In genomic region chr1:225923692-225924555, GRCh38 we compare ENCODE assay signal across 8 cellular contexts. TPM values are rescaled to one million over a fixed set of nuclear protein-coding genes. Genes with fewer than 3 reads are reported as not detected.
A peak's percentile ranks its signal among the peaks of the same experiment; 100 is the strongest.
DNase-seq lines count a peak whose midpoint lies in the region; ATAC-seq and TF ChIP-seq lines count a peak whose summit lies in the region.

PYCR2 (minus strand) TSS chr1:225924250; CDS start chr1:225924110, 140 bp downstream.

- H3K36me3 ChIP-seq in BE2C = peaks cover 23% of the 10 kb centered on the region
- no peaks in the 10 kb centered on the region for H3K36me3 ChIP-seq in colonic mucosa

- no peaks in the 10 kb centered on the region for H3K9me3 ChIP-seq in BE2C
- H3K9me3 ChIP-seq in colonic mucosa = no peaks in the 10 kb centered on the region

- no peak for TF ChIP-seq CTCF in BE2C (IDR thresholded peaks at IDR 0.05; ENCODE audit: low read depth, low read length)
- TF ChIP-seq CTCF in colonic mucosa (IDR thresholded peaks at IDR 0.05) = no peak

- DNase-seq in BE2C = peak; percentile 98
- peak; percentile 99 for DNase-seq in GM19240 (ENCODE audit: insufficient read length, low spot score)
- peak; percentile 85 to 96 for DNase-seq in NCI-H526 (lab: John Stamatoyannopoulos, UW)
- peak; percentile 96 for DNase-seq in activated CD4-positive, alpha-beta T cell treated with anti-CD3 and anti-CD28 coated beads for 48 hours
- peak; percentile 95 for DNase-seq in colonic mucosa
- peak; percentile 98 for DNase-seq in left lobe of liver (ENCODE audit: low spot score)
- DNase-seq in stimulated activated CD4-positive, alpha-beta T cell treated with anti-CD3 and anti-CD28 coated beads, Interleukin-2, amount 100 ng/mL, for 4 hours (ENCODE audit: low read depth) = peak; percentile 90

- H3K9ac ChIP-seq in colonic mucosa (ENCODE audit: low read depth in 2 of 2, low read length in 2 of 2) = peak within 1 kb of the TSS; percentile 95

- intact Hi-C loops in colonic mucosa (cut with DNase I) = no loop called here

- H3K27me3 ChIP-seq in BE2C = no peaks in the 10 kb centered on the region
- H3K27me3 ChIP-seq in colonic mucosa = no peaks in the 10 kb centered on the region

- H3K4me1 ChIP-seq in BE2C (peaks cover 5% of the 10 kb centered on the region; the same call in 1 of the 2 replicates), colonic mucosa (peaks cover 3% of the 10 kb centered on the region)

- peak within 1 kb of the TSS; percentile 99 for H3K4me3 ChIP-seq in BE2C (ENCODE audit: low read depth, low read length)
- H3K4me3 ChIP-seq in colonic mucosa = peak within 1 kb of the TSS; percentile 96

- peak within 1 kb of the TSS; percentile 93 for H3K27ac ChIP-seq in colonic mucosa

- ATAC-seq in HG03460 (IDR thresholded peaks at IDR 0.05; ENCODE audit: unreplicated experiment) (peak; percentile 93), left lobe of liver (peak; percentile 97)

RNA-seq across cellular contexts. Expression of gene PYCR2, which starts in this region (rescaled TPM):
- polyA plus RNA-seq in BE2C (2012; ENCODE audit: insufficient read depth, insufficient read length, low read depth) = 223 TPM
- total RNA-seq in colonic mucosa (10 to 100 TPM; 34.0 to 61.6 TPM), left lobe of liver (26.9 TPM)

Comparison
In these comparisons a context has a peak if more than half of its experiments do, and no peak if none do; other contexts are left out.
1. Peak in every context shown above with its lines: DNase-seq, ATAC-seq, H3K4me3 ChIP-seq and H3K27ac ChIP-seq.